26 cellular contexts compared by ENCODE assay signal in the genomic region with DNA sequence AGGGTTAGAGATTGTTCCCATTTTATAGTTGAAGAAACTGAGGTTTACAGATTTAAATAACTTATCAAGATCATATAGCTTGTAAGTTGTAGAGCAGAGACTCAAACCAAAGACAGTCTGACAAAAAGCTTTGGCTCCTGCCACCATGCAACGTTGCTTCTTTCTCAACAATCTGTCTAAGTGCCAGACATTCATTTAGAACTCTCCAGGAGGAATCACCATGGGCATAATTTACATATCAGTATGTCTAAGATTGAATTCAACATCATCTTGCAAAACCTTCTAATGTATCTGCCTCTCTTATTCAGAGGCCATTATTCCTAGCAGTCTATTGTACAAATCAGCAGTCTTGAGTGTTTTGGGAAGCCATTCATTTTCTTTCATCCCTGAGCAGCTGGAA.
"Had no signal": no experiment of that assay in that cellular context is flagged by ENCODE, and none has a peak within 500 bp of the region (broad histone marks: within the 10 kb centered on the region; RNA-seq: fewer than 3 reads in every experiment).

No MANE protein-coding gene starts in this region.

- H3K27me3 ChIP-seq: dorsolateral prefrontal cortex, foreskin keratinocyte, gastroesophageal sphincter, heart left ventricle, hepatocyte, neural progenitor cell, right atrium auricular region, stomach, thyroid gland, vagina had no signal

- H3K4me1 ChIP-seq: parathyroid adenoma, prostate gland, stomach, thyroid gland, vagina had no signal

- H3K36me3 ChIP-seq: gastroesophageal sphincter, heart left ventricle, neural progenitor cell, prostate gland, right atrium auricular region, stomach, thyroid gland, vagina had no signal

- H3K9me3 Mint-ChIP-seq: natural killer cell treated with Interleukin-12 subunit alpha and Interleukin-12 subunit beta and Interleukin-15 and Interleukin-18, amount 100 ng/mL, for 72 hours had no signal

- H3K79me2 ChIP-seq: hepatocyte, parathyroid adenoma had no signal

- H3K9ac ChIP-seq: neural progenitor cell, parathyroid adenoma had no signal

- H2AFZ ChIP-seq: hepatocyte, neural progenitor cell, parathyroid adenoma had no signal

- H3K27me3 Mint-ChIP-seq: memory B cell, naive B cell had no signal

- H3K4me3 ChIP-seq: dorsolateral prefrontal cortex, gastroesophageal sphincter, heart left ventricle, hepatocyte, lung, neural progenitor cell, prostate gland, right atrium auricular region, stomach, thyroid gland, vagina had no signal

- H3K36me3 Mint-ChIP-seq: memory B cell; naive B cell; natural killer cell treated with Interleukin-12 subunit alpha and Interleukin-12 subunit beta and Interleukin-15 and Interleukin-18, amount 100 ng/mL, for 72 hours; neural progenitor cell; stimulated activated effector memory CD8-positive, alpha-beta T cell treated with anti-CD3 and anti-CD28 coated beads, Interleukin-12 subunit alpha, Interleukin-12 subunit beta, amount 100 ng/mL, for 72 hours had no signal

- H3K4me3 Mint-ChIP-seq: memory B cell; naive B cell; natural killer cell treated with Interleukin-12 subunit alpha and Interleukin-12 subunit beta and Interleukin-15 and Interleukin-18, amount 100 ng/mL, for 72 hours; neural progenitor cell; stimulated activated effector memory CD8-positive, alpha-beta T cell treated with anti-CD3 and anti-CD28 coated beads, Interleukin-12 subunit alpha, Interleukin-12 subunit beta, amount 100 ng/mL, for 72 hours had no signal

- H3K27ac ChIP-seq: dorsolateral prefrontal cortex, foreskin keratinocyte, gastroesophageal sphincter, heart left ventricle, hepatocyte, neural progenitor cell, parathyroid adenoma, prostate gland, right atrium auricular region, stomach, thyroid gland, vagina had no signal

- H3K27ac Mint-ChIP-seq: memory B cell; naive B cell; natural killer cell treated with Interleukin-12 subunit alpha and Interleukin-12 subunit beta and Interleukin-15 and Interleukin-18, amount 100 ng/mL, for 72 hours; neural progenitor cell; stimulated activated effector memory CD8-positive, alpha-beta T cell treated with anti-CD3 and anti-CD28 coated beads, Interleukin-12 subunit alpha, Interleukin-12 subunit beta, amount 100 ng/mL, for 72 hours had no signal

- DNase-seq: dorsolateral prefrontal cortex; effector CD4-positive, alpha-beta T cell; foreskin keratinocyte; heart left ventricle; kidney; naive B cell; stimulated activated CD4-positive, alpha-beta T cell treated with anti-CD3 and anti-CD28 coated beads, Interleukin-2, amount 100 ng/mL, for 24 hours; stimulated activated CD4-positive, alpha-beta T cell treated with anti-CD3 and anti-CD28 coated beads, Interleukin-4, amount 100 ng/mL, for 24 hours; stimulated activated naive CD4-positive, alpha-beta T cell treated with Interleukin-2 at 50 U/mL for 16 hours; stomach; thyroid gland; trophoblast cell had no signal

- H3K9me3 ChIP-seq: gastroesophageal sphincter, prostate gland, right atrium auricular region, thyroid gland, vagina had no signal

- H3K4me2 ChIP-seq: hepatocyte, neural progenitor cell had no signal

- ATAC-seq: esophagus mucosa; foreskin keratinocyte; gastroesophageal sphincter; heart left ventricle; left lobe of liver; natural killer cell treated with Interleukin-12 subunit alpha and Interleukin-12 subunit beta and Interleukin-15 and Interleukin-18, amount 100 ng/mL, for 72 hours; sciatic nerve; stimulated activated effector memory CD8-positive, alpha-beta T cell treated with anti-CD3 and anti-CD28 coated beads, Interleukin-12 subunit alpha, Interleukin-12 subunit beta, amount 100 ng/mL, for 72 hours had no signal

- H3K4me1 Mint-ChIP-seq: memory B cell; naive B cell; stimulated activated effector memory CD8-positive, alpha-beta T cell treated with anti-CD3 and anti-CD28 coated beads, Interleukin-12 subunit alpha, Interleukin-12 subunit beta, amount 100 ng/mL, for 72 hours had no signal
